ENCODE assay signal across 8 cellular contexts in the genomic region with DNA sequence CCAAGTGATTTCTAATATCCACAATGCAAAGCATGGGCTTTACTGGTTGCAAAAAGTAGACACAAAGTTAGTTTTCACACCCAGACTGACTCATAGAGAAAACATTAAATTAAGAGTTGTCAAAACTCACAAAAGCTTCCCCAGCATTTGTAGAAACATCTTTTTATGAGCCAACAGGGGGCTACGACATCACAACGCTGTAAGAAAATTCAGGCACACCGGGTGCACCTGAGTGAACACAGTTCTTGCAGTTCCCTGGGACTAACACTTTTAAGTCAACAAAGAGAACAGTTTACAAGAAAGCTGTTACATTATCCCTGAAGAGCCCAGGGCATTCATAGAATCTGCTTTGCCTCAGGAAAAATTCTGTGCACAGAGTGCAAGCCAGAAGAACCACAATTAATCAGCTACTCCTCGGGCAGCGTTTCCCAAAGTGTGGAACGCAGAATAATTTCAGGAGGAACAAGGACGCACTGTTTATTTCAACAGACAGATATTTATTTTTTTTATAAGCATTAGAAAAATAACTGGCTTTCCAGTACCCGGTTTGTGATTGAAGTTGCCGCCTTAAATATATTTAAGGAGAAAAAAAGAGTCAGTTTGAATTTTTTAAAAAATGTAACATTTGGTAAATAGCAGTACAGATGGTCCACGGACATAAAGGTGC. TPM values are rescaled to one million over a fixed set of nuclear protein-coding genes. Genes with fewer than 3 reads are reported as not detected.
DNase-seq lines count a peak whose midpoint lies in the region; ATAC-seq, FAIRE-seq and TF ChIP-seq lines count a peak whose summit lies in the region.

No MANE protein-coding gene starts in this region.

- intact Hi-C loops in stomach (cut with DNase I; ENCODE audit: low total_unique reads) (no loop called here), sciatic nerve (cut with DNase I) (no loop called here)

- H3K4me3 ChIP-seq in BLaER1: peak overlapping the region; percentile 99
- H3K4me3 ChIP-seq in HL-60 (replicated peaks; ENCODE audit: insufficient read depth, low read length): peak overlapping the region; percentile 85
- H3K4me3 ChIP-seq in adipocyte (ENCODE audit: low read length): peak overlapping the region; percentile 89
- peak overlapping the region; percentile 66 to 85 (median 80) for H3K4me3 ChIP-seq in stomach

- H3K4me1 ChIP-seq in BLaER1 (peaks cover 30% of the 10 kb centered on the region), adipocyte (ENCODE audit: control insufficient read depth, insufficient read depth, low read length) (peaks cover 51% of the 10 kb centered on the region), stomach (peaks cover 48 to 62% (median 57%) of the 10 kb centered on the region in 4 donors)

- DNase-seq in HL-60 (ENCODE audit: low read depth in 1 of 2, low spot score in 1 of 2) (no peak), adipocyte (ENCODE audit: low read depth) (peak; percentile 39), iris pigment epithelial cell (ENCODE audit: low read depth) (peak; percentile 24), stomach (no peak), D721Med (ENCODE audit: insufficient read length, low spot score) (no peak), sciatic nerve (ENCODE audit: low spot score) (no peak)

- WGBS in stomach, 5 donors: 2 to 7% (median 5%) methylated on average over 10 of the region's 10 CpGs

- H3K36me3 ChIP-seq in BLaER1 (peaks cover 7% of the 10 kb centered on the region; the same call in 1 of the 2 replicates), adipocyte (ENCODE audit: control insufficient read depth, insufficient read depth, low read length, severe bottlenecking) (no peaks in the 10 kb centered on the region), stomach (no peaks in the 10 kb centered on the region)

- H3K27me3 ChIP-seq in BLaER1 (no peaks in the 10 kb centered on the region), HL-60 (ENCODE audit: insufficient read depth, poor library complexity, severe bottlenecking) (no peaks in the 10 kb centered on the region), adipocyte (replicated peaks; ENCODE audit: control insufficient read depth, insufficient read depth, low read length) (no peaks in the 10 kb centered on the region), stomach (no peaks in the 10 kb centered on the region)

- ATAC-seq in sciatic nerve: no peak
- no peak for ATAC-seq in HG02642 (IDR thresholded peaks at IDR 0.05; ENCODE audit: poor library complexity, unreplicated experiment)

- H3K9ac ChIP-seq in BLaER1 (peak overlapping the region; percentile 100), adipocyte (ENCODE audit: low read length) (peak overlapping the region; percentile 94)

- no peaks in the 10 kb centered on the region; the same call in 1 of the 2 replicates for H3K9me3 ChIP-seq in BLaER1
- H3K9me3 ChIP-seq in adipocyte (ENCODE audit: control insufficient read depth, low read length): no peaks in the 10 kb centered on the region
- no peaks in the 10 kb centered on the region for H3K9me3 ChIP-seq in stomach

- TF ChIP-seq POLR2A in stomach (IDR thresholded peaks at IDR 0.05): no peak

- H3K4me2 ChIP-seq in BLaER1: peak overlapping the region; percentile 93

- TF ChIP-seq CTCF in HL-60 (IDR thresholded peaks at IDR 0.05; ENCODE audit: insufficient read depth, low read length) (no peak), stomach (IDR thresholded peaks at IDR 0.05) (no peak), D721Med (IDR thresholded peaks at IDR 0.05; ENCODE audit: insufficient read depth, missing control alignments) (no peak)

- TF ChIP-seq EP300 in stomach (IDR thresholded peaks at IDR 0.05): no peak

- no peak for FAIRE-seq in D721Med (lab: Jason Lieb, UNC)

- peak overlapping the region; percentile 100 for H3K27ac ChIP-seq in BLaER1
- peak overlapping the region; percentile 70 for H3K27ac ChIP-seq in HL-60 (replicated peaks)
- peak overlapping the region; percentile 94 to 99 (median 99) for H3K27ac ChIP-seq in stomach

- H4K20me1 ChIP-seq in BLaER1: peaks cover 61% of the 10 kb centered on the region

RNA-seq across cellular contexts. Expression of gene NCOA5, which starts 1.2 kb away (rescaled TPM):
- total RNA-seq in stomach (10 to 100 TPM in 2 of 5 donors, 1 to 10 TPM in 3; 4.3 to 58.9 (median 9.5) TPM), sciatic nerve (27.4 TPM)
- polyA plus RNA-seq in stomach: 10 to 100 TPM; 11.2 to 17.7 (median 11.6) TPM

RNA-seq across cellular contexts. Expression of gene CD40, which starts 29.6 kb away (rescaled TPM):
- total RNA-seq in stomach (10 to 100 TPM in 1 of 5 donors, 1 to 10 TPM in 3, not detected in 1; 2.8 to 18.7 (median 4.4) TPM), sciatic nerve (25.1 TPM)
- 10 to 100 TPM in 1 of 3 donors, 1 to 10 TPM in 2; 5.2 to 19.9 (median 8.4) TPM for polyA plus RNA-seq in stomach

RNA-seq across cellular contexts. Expression of gene SLC12A5, which starts 59.5 kb away (rescaled TPM):
- total RNA-seq in stomach (1 to 10 TPM in 1 of 5 donors, not detected in 4; 1.3 TPM), sciatic nerve (3.9 TPM)
- polyA plus RNA-seq in stomach: 1 to 10 TPM in 2 of 3 donors, under 1 TPM in 1; 0.93 to 6.2 (median 5.5) TPM

Comparison
In these comparisons a context has a peak if more than half of its experiments do, and no peak if none do; other contexts are left out.
1. DNase-seq: peak in adipocyte (single experiment) and iris pigment epithelial cell (single experiment); none in HL-60 (0 of 2), stomach (single experiment), D721Med (single experiment) and sciatic nerve (single experiment).
2. Peak in every context shown above with its lines, with median percentiles within 50 percentile points of each other: H3K27ac ChIP-seq and H3K4me3 ChIP-seq.